1 cellular context compared by ENCODE assay signal in the genomic region with DNA sequence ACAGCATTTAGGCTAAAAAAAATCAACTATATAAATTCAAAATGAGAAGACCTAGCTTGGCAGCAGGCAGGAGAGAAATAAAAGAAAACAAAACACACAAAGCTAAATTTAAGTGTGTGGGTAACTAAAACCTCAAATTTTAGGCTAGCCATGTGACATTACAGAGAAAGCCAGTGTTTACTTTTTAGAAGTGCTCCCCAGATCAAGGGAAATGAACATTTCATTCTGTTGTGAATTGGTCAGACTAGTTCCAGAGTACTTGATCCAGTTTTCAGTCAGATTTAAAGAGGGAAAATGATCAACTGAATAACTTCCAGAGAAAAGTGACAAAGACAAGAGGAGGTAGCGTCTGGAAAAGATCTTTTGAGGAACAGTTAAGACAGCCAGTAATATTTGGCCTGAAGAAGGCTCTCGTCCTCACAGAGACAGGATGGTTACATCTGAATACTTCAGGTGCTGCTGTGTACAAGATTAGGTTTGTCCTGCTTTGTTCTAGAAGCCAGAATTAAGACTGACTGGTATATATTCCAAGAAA.
TF ChIP-seq lines count a peak whose summit lies in the region.

No MANE protein-coding gene starts in this region.

TF ChIP-seq in HepG2, 621 proteins besides CTCF, POLR2A, EP300 and RAD21 (continued from another document):
- TF ChIP-seq, protein P1, sequence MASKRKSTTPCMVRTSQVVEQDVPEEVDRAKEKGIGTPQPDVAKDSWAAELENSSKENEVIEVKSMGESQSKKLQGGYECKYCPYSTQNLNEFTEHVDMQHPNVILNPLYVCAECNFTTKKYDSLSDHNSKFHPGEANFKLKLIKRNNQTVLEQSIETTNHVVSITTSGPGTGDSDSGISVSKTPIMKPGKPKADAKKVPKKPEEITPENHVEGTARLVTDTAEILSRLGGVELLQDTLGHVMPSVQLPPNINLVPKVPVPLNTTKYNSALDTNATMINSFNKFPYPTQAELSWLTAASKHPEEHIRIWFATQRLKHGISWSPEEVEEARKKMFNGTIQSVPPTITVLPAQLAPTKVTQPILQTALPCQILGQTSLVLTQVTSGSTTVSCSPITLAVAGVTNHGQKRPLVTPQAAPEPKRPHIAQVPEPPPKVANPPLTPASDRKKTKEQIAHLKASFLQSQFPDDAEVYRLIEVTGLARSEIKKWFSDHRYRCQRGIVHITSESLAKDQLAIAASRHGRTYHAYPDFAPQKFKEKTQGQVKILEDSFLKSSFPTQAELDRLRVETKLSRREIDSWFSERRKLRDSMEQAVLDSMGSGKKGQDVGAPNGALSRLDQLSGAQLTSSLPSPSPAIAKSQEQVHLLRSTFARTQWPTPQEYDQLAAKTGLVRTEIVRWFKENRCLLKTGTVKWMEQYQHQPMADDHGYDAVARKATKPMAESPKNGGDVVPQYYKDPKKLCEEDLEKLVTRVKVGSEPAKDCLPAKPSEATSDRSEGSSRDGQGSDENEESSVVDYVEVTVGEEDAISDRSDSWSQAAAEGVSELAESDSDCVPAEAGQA (IDR thresholded peaks at IDR 0.05; ENCODE audit: low read depth) = no peak
- TF ChIP-seq, protein P1 (CRISPR knock-in tag; IDR thresholded peaks at IDR 0.05; ENCODE audit: borderline replicate concordance) = no peak
- TF ChIP-seq ZNF891 (CRISPR knock-in tag; IDR thresholded peaks at IDR 0.05) (no peak), ZFX (CRISPR knock-in tag; IDR thresholded peaks at IDR 0.05; ENCODE audit: low read depth) (no peak), ZNF615 (CRISPR knock-in tag; IDR thresholded peaks at IDR 0.05; ENCODE audit: borderline replicate concordance) (no peak), ZNF317 (CRISPR knock-in tag; IDR thresholded peaks at IDR 0.05) (no peak), ZNF598 (CRISPR knock-in tag; IDR thresholded peaks at IDR 0.05; ENCODE audit: borderline replicate concordance) (no peak), PPARG (CRISPR knock-in tag; conservative IDR thresholded peaks at IDR 0.05) (no peak), HCFC1 (IDR thresholded peaks at IDR 0.05; ENCODE audit: low read depth, low read length) (no peak)
- TF ChIP-seq, protein P2, sequence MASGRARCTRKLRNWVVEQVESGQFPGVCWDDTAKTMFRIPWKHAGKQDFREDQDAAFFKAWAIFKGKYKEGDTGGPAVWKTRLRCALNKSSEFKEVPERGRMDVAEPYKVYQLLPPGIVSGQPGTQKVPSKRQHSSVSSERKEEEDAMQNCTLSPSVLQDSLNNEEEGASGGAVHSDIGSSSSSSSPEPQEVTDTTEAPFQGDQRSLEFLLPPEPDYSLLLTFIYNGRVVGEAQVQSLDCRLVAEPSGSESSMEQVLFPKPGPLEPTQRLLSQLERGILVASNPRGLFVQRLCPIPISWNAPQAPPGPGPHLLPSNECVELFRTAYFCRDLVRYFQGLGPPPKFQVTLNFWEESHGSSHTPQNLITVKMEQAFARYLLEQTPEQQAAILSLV (CRISPR knock-in tag; IDR thresholded peaks at IDR 0.05; ENCODE audit: borderline replicate concordance) = no peak
- TF ChIP-seq, protein P3, sequence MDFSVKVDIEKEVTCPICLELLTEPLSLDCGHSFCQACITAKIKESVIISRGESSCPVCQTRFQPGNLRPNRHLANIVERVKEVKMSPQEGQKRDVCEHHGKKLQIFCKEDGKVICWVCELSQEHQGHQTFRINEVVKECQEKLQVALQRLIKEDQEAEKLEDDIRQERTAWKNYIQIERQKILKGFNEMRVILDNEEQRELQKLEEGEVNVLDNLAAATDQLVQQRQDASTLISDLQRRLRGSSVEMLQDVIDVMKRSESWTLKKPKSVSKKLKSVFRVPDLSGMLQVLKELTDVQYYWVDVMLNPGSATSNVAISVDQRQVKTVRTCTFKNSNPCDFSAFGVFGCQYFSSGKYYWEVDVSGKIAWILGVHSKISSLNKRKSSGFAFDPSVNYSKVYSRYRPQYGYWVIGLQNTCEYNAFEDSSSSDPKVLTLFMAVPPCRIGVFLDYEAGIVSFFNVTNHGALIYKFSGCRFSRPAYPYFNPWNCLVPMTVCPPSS (IDR thresholded peaks at IDR 0.05) = no peak
- TF ChIP-seq, protein P4, sequence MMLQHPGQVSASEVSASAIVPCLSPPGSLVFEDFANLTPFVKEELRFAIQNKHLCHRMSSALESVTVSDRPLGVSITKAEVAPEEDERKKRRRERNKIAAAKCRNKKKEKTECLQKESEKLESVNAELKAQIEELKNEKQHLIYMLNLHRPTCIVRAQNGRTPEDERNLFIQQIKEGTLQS (CRISPR knock-in tag; IDR thresholded peaks at IDR 0.05) = no peak
- TF ChIP-seq, protein P5, sequence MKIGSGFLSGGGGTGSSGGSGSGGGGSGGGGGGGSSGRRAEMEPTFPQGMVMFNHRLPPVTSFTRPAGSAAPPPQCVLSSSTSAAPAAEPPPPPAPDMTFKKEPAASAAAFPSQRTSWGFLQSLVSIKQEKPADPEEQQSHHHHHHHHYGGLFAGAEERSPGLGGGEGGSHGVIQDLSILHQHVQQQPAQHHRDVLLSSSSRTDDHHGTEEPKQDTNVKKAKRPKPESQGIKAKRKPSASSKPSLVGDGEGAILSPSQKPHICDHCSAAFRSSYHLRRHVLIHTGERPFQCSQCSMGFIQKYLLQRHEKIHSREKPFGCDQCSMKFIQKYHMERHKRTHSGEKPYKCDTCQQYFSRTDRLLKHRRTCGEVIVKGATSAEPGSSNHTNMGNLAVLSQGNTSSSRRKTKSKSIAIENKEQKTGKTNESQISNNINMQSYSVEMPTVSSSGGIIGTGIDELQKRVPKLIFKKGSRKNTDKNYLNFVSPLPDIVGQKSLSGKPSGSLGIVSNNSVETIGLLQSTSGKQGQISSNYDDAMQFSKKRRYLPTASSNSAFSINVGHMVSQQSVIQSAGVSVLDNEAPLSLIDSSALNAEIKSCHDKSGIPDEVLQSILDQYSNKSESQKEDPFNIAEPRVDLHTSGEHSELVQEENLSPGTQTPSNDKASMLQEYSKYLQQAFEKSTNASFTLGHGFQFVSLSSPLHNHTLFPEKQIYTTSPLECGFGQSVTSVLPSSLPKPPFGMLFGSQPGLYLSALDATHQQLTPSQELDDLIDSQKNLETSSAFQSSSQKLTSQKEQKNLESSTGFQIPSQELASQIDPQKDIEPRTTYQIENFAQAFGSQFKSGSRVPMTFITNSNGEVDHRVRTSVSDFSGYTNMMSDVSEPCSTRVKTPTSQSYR (CRISPR knock-in tag; IDR thresholded peaks at IDR 0.05; ENCODE audit: borderline replicate concordance) = no peak
- TF ChIP-seq, protein P6, sequence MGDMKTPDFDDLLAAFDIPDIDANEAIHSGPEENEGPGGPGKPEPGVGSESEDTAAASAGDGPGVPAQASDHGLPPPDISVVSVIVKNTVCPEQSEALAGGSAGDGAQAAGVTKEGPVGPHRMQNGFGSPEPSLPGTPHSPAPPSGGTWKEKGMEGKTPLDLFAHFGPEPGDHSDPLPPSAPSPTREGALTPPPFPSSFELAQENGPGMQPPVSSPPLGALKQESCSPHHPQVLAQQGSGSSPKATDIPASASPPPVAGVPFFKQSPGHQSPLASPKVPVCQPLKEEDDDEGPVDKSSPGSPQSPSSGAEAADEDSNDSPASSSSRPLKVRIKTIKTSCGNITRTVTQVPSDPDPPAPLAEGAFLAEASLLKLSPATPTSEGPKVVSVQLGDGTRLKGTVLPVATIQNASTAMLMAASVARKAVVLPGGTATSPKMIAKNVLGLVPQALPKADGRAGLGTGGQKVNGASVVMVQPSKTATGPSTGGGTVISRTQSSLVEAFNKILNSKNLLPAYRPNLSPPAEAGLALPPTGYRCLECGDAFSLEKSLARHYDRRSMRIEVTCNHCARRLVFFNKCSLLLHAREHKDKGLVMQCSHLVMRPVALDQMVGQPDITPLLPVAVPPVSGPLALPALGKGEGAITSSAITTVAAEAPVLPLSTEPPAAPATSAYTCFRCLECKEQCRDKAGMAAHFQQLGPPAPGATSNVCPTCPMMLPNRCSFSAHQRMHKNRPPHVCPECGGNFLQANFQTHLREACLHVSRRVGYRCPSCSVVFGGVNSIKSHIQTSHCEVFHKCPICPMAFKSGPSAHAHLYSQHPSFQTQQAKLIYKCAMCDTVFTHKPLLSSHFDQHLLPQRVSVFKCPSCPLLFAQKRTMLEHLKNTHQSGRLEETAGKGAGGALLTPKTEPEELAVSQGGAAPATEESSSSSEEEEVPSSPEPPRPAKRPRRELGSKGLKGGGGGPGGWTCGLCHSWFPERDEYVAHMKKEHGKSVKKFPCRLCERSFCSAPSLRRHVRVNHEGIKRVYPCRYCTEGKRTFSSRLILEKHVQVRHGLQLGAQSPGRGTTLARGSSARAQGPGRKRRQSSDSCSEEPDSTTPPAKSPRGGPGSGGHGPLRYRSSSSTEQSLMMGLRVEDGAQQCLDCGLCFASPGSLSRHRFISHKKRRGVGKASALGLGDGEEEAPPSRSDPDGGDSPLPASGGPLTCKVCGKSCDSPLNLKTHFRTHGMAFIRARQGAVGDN (CRISPR knock-in tag; IDR thresholded peaks at IDR 0.05) = no peak
